8 cellular contexts compared by ENCODE assay signal in genomic region chr17:14302421-14303099, GRCh38. TPM values are rescaled to one million over a fixed set of nuclear protein-coding genes. Genes with fewer than 3 reads are reported as not detected.
A peak's percentile ranks its signal among the peaks of the same experiment; 100 is the strongest.
DNase-seq lines count a peak whose midpoint lies in the region; ATAC-seq and TF ChIP-seq lines count a peak whose summit lies in the region.

No MANE protein-coding gene starts in this region.

- TF ChIP-seq EP300 in suprapubic skin (IDR thresholded peaks at IDR 0.05), result no peak

- DNase-seq in AG09309 (ENCODE audit: low read depth) (no peak), SIG-M5 (lab: John Stamatoyannopoulos, UW) (peak; percentile 11), germinal center (ENCODE audit: low spot score) (peak; percentile 84), occipital lobe (lab: John Stamatoyannopoulos, UW) (peak; percentile 32), suprapubic skin (ENCODE audit: low spot score in 2 of 2) (peak; percentile 90 to 92)
- DNase-seq in activated naive CD4-positive, alpha-beta T cell treated with Interleukin-2 at 50 U/mL for 16 hours, result peak; percentile 87

- peaks cover 67% of the 10 kb centered on the region for H3K4me1 ChIP-seq in suprapubic skin

- TF ChIP-seq POLR2A in suprapubic skin (IDR thresholded peaks at IDR 0.05), result no peak

- H3K27ac ChIP-seq in suprapubic skin, result peak overlapping the region; percentile 69

- peak; percentile 65 for TF ChIP-seq CTCF in AG09309 (IDR thresholded peaks at IDR 0.05; ENCODE audit: control insufficient read depth, insufficient read depth, low read depth, low read length, missing control alignments)
- TF ChIP-seq CTCF in suprapubic skin (IDR thresholded peaks at IDR 0.05), result peak; percentile 95 to 99

- no peaks in the 10 kb centered on the region for H3K9me3 ChIP-seq in suprapubic skin

- peaks cover 58% of the 10 kb centered on the region for H3K27me3 ChIP-seq in suprapubic skin

- ATAC-seq in GM18907 (IDR thresholded peaks at IDR 0.05; ENCODE audit: unreplicated experiment) (peak; percentile 65), HG03354 (IDR thresholded peaks at IDR 0.05; ENCODE audit: poor library complexity, severe bottlenecking, unreplicated experiment) (peak; percentile 55)

- H3K4me3 ChIP-seq in AG09309 (ENCODE audit: control insufficient read depth, low read depth, low read length) (peak overlapping the region; percentile 86), suprapubic skin (peak overlapping the region; percentile 79)

- H3K36me3 ChIP-seq in suprapubic skin, result no peaks in the 10 kb centered on the region

- WGBS in suprapubic skin, result under 1% methylated on average over 42 of the region's 64 CpGs

RNA-seq across cellular contexts. Expression of gene HS3ST3B1, which starts 1.7 kb away (rescaled TPM):
- total RNA-seq in occipital lobe, result 1.6 TPM
- total RNA-seq in suprapubic skin, result 10 to 100 TPM in 3 of 4 donors, 1 to 10 TPM in 1; 7.3 to 21.2 (median 14.7) TPM
